Comparison of ENCODE assay signal across 26 cellular contexts in genomic region chr13:52344108-52344507, GRCh38.
A peak's percentile ranks its signal among the peaks of the same experiment; 100 is the strongest.
DNase-seq lines count a peak whose midpoint lies in the region; ATAC-seq and TF ChIP-seq lines count a peak whose summit lies in the region.
"Had no signal": no experiment of that assay in that cellular context is flagged by ENCODE, and none has a peak within 500 bp of the region (broad histone marks: within the 10 kb centered on the region; RNA-seq: fewer than 3 reads in every experiment).

No MANE protein-coding gene starts in this region.

- H3K4me3 Mint-ChIP-seq in nephron progenitor cell: no peak overlapping the region
- no peak overlapping the region for H3K4me3 Mint-ChIP-seq in T-helper 2 cell treated with Interferon-gamma antibody and Interleukin-4, amounts not matched to agents 5 μg/mL and 100 μg/mL, for 36 hours
- H3K4me3 Mint-ChIP-seq in CD14-positive monocyte: no peak overlapping the region
- H3K4me3 Mint-ChIP-seq: activated CD4-positive, alpha-beta T cell treated with anti-CD3 and anti-CD28 coated beads, Interleukin-2, amount 10 ng/mL, durations not matched to agents 24 days and 14 days; activated naive CD4-positive, alpha-beta T cell treated with anti-CD3 and anti-CD28 coated beads for 36 hours; activated T-cell treated with anti-CD3 and anti-CD28 coated beads, Interleukin-2, amount 50 U/mL, for 72 hours; CD8-positive, alpha-beta T cell; mesothelial cell of epicardium; natural killer cell treated with Interleukin-12 subunit alpha and Interleukin-12 subunit beta and Interleukin-15 and Interleukin-18, amount 100 ng/mL, for 72 hours had no signal

- H3K4me1 ChIP-seq in breast epithelium (no peaks in the 10 kb centered on the region), gastroesophageal sphincter (no peaks in the 10 kb centered on the region)
- H3K4me1 ChIP-seq: parathyroid adenoma, sigmoid colon, vagina had no signal

- H3K36me3 Mint-ChIP-seq in nephron progenitor cell (ENCODE audit: low read depth): no peaks in the 10 kb centered on the region
- no peaks in the 10 kb centered on the region for H3K36me3 Mint-ChIP-seq in T-helper 2 cell treated with Interferon-gamma antibody and Interleukin-4, amounts not matched to agents 5 μg/mL and 100 μg/mL, for 36 hours (ENCODE audit: low read depth)
- H3K36me3 Mint-ChIP-seq in CD14-positive monocyte: no peaks in the 10 kb centered on the region
- H3K36me3 Mint-ChIP-seq: CD8-positive, alpha-beta T cell; mesothelial cell of epicardium; natural killer cell treated with Interleukin-12 subunit alpha and Interleukin-12 subunit beta and Interleukin-15 and Interleukin-18, amount 100 ng/mL, for 72 hours had no signal

- DNase-seq in GM03348 (ENCODE audit: low spot score) (peak; percentile 65), breast epithelium (ENCODE audit: low spot score in 2 of 2) (no peak), nephron progenitor cell (no peak), CD14-positive monocyte (ENCODE audit: low spot score) (no peak)
- no peak for DNase-seq in T-helper 2 cell treated with Interferon-gamma antibody and Interleukin-4, amounts not matched to agents 5 μg/mL and 100 μg/mL, for 36 hours (ENCODE audit: low spot score)
- DNase-seq: activated CD4-positive, alpha-beta T cell treated with anti-CD3 and anti-CD28 coated beads, Interleukin-2, amount 10 ng/mL, durations not matched to agents 24 days and 14 days; activated naive CD4-positive, alpha-beta T cell treated with anti-CD3 and anti-CD28 coated beads for 36 hours; activated T-cell treated with anti-CD3 and anti-CD28 coated beads, Interleukin-2, amount 50 U/mL, for 72 hours; amygdala; CD8-positive, alpha-beta T cell; central memory CD4-positive, alpha-beta T cell; DMS153; kidney glomerular epithelial cell; NCI-H1105; NCI-H2029 treated with DMSO at 0.1 percent for 48 hours; NCI-H345; NCI-H82; PC-3; sigmoid colon had no signal

- H3K27ac Mint-ChIP-seq in nephron progenitor cell (peak overlapping the region; percentile 16), CD14-positive monocyte (no peak overlapping the region)
- H3K27ac Mint-ChIP-seq in T-helper 2 cell treated with Interferon-gamma antibody and Interleukin-4, amounts not matched to agents 5 μg/mL and 100 μg/mL, for 36 hours: no peak overlapping the region
- H3K27ac Mint-ChIP-seq: activated CD4-positive, alpha-beta T cell treated with anti-CD3 and anti-CD28 coated beads, Interleukin-2, amount 10 ng/mL, durations not matched to agents 24 days and 14 days; activated naive CD4-positive, alpha-beta T cell treated with anti-CD3 and anti-CD28 coated beads for 36 hours; activated T-cell treated with anti-CD3 and anti-CD28 coated beads, Interleukin-2, amount 50 U/mL, for 72 hours; CD8-positive, alpha-beta T cell; mesothelial cell of epicardium; natural killer cell treated with Interleukin-12 subunit alpha and Interleukin-12 subunit beta and Interleukin-15 and Interleukin-18, amount 100 ng/mL, for 72 hours had no signal

- TF ChIP-seq CTCF in breast epithelium (IDR thresholded peaks at IDR 0.05) (no peak), gastroesophageal sphincter (IDR thresholded peaks at IDR 0.05) (no peak), nephron progenitor cell (IDR thresholded peaks at IDR 0.05) (no peak), CD14-positive monocyte (IDR thresholded peaks at IDR 0.05) (no peak)

- H3K27ac ChIP-seq in breast epithelium: peak overlapping the region; percentile 21 to 48
- peak overlapping the region in 3 of 4 donors; percentile 6 to 62 (median 10) for H3K27ac ChIP-seq in gastroesophageal sphincter
- H3K27ac ChIP-seq: parathyroid adenoma, vagina had no signal

- H3K4me1 Mint-ChIP-seq in nephron progenitor cell (peaks cover 29% of the 10 kb centered on the region), CD14-positive monocyte (peaks cover 3% of the 10 kb centered on the region)
- H3K4me1 Mint-ChIP-seq in T-helper 2 cell treated with Interferon-gamma antibody and Interleukin-4, amounts not matched to agents 5 μg/mL and 100 μg/mL, for 36 hours (ENCODE audit: low read depth): peaks cover 2% of the 10 kb centered on the region
- H3K4me1 Mint-ChIP-seq: activated CD4-positive, alpha-beta T cell treated with anti-CD3 and anti-CD28 coated beads, Interleukin-2, amount 10 ng/mL, durations not matched to agents 24 days and 14 days had no signal

- H3K4me3 ChIP-seq in breast epithelium: peak overlapping the region; percentile 3 to 54 (median 35)
- H3K4me3 ChIP-seq in gastroesophageal sphincter: peak overlapping the region in 1 of 2 donors; percentile 22
- H3K4me3 ChIP-seq: vagina had no signal

- H3K9me3 Mint-ChIP-seq in nephron progenitor cell (no peaks in the 10 kb centered on the region), CD14-positive monocyte (peaks cover 0 to 2% (median 0%) of the 10 kb centered on the region in 7 donors)
- no peaks in the 10 kb centered on the region for H3K9me3 Mint-ChIP-seq in T-helper 2 cell treated with Interferon-gamma antibody and Interleukin-4, amounts not matched to agents 5 μg/mL and 100 μg/mL, for 36 hours
- H3K9me3 Mint-ChIP-seq: activated CD4-positive, alpha-beta T cell treated with anti-CD3 and anti-CD28 coated beads, Interleukin-2, amount 10 ng/mL, durations not matched to agents 24 days and 14 days; activated naive CD4-positive, alpha-beta T cell treated with anti-CD3 and anti-CD28 coated beads for 36 hours; activated T-cell treated with anti-CD3 and anti-CD28 coated beads, Interleukin-2, amount 50 U/mL, for 72 hours; CD8-positive, alpha-beta T cell; natural killer cell treated with Interleukin-12 subunit alpha and Interleukin-12 subunit beta and Interleukin-15 and Interleukin-18, amount 100 ng/mL, for 72 hours had no signal

- TF ChIP-seq POLR2A in breast epithelium (IDR thresholded peaks at IDR 0.05) (no peak), gastroesophageal sphincter (IDR thresholded peaks at IDR 0.05) (no peak)

- ATAC-seq in gastroesophageal sphincter (peak; percentile 55), GM18858 (IDR thresholded peaks at IDR 0.05; ENCODE audit: unreplicated experiment) (no peak), HG02852 (IDR thresholded peaks at IDR 0.05; ENCODE audit: unreplicated experiment) (no peak)
- ATAC-seq: activated T-cell treated with anti-CD3 and anti-CD28 coated beads, Interleukin-2, amount 50 U/mL, for 72 hours; CD8-positive, alpha-beta T cell; natural killer cell treated with Interleukin-12 subunit alpha and Interleukin-12 subunit beta and Interleukin-15 and Interleukin-18, amount 100 ng/mL, for 72 hours; PC-3 had no signal

- H3K27me3 ChIP-seq in breast epithelium: no peaks in the 10 kb centered on the region
- no peaks in the 10 kb centered on the region for H3K27me3 ChIP-seq in gastroesophageal sphincter
- H3K27me3 ChIP-seq: sigmoid colon, vagina had no signal

- TF ChIP-seq EP300 in gastroesophageal sphincter (IDR thresholded peaks at IDR 0.05): no peak

- H3K9me3 ChIP-seq in breast epithelium (no peaks in the 10 kb centered on the region), gastroesophageal sphincter (no peaks in the 10 kb centered on the region)
- H3K9me3 ChIP-seq: sigmoid colon, vagina had no signal

- intact Hi-C loops in breast epithelium (cut with DNase I; ENCODE audit: low total_unique reads): no loop called here
- intact Hi-C loops in CD14-positive monocyte (cut with micrococcal nuclease): loop anchor here in 1 of 2 donors (10.0 kb wide), 1 partner anchor 111 kb away; the partner anchor contains the start of genes CKAP2 and VPS36

- H3K27me3 Mint-ChIP-seq in nephron progenitor cell (ENCODE audit: low read depth, poor library complexity): peaks cover 1% of the 10 kb centered on the region
- H3K27me3 Mint-ChIP-seq in T-helper 2 cell treated with Interferon-gamma antibody and Interleukin-4, amounts not matched to agents 5 μg/mL and 100 μg/mL, for 36 hours (ENCODE audit: low read depth): peaks cover 2% of the 10 kb centered on the region
- H3K27me3 Mint-ChIP-seq in CD14-positive monocyte (ENCODE audit: low read depth in 3 of 3): peaks cover 0 to 6% (median 5%) of the 10 kb centered on the region in 3 donors

- 44 to 57% methylated on average over 5 to 10 of the region's 10 CpGs for WGBS in gastroesophageal sphincter (ENCODE audit: low coverage in 1 of 2), 2 donors

- H3K36me3 ChIP-seq in breast epithelium (no peaks in the 10 kb centered on the region), gastroesophageal sphincter (no peaks in the 10 kb centered on the region)
- H3K36me3 ChIP-seq: sigmoid colon, vagina had no signal
